ENCODE assay signal across 6 cellular contexts in the genomic region with DNA sequence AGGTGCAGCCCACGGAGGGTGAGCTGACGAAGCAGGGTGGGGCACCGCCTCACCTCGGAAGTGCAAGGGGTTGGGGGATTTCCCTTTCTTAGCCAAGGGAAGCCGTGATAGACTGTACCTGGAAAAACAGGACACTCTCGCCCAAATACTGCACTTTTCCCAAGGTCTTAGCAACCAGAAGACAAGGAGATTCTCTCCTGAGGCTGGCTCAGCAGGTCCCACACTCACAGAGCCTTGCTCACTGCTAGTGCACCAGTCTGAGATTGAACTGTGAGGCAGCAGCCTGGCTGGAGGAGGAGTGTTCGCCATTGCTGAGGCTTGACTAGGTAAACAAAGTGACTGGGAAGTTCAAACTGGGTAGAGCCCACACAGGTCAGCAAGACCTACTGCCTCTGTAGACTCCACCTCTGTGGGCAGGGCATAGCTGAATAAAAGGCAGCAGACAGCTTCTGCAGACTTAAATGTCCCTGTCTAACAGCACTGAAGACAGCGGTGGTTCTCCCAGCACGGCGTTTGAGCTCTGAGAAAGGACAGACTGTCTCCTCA.
"Had no signal": no experiment of that assay in that cellular context is flagged by ENCODE, and none has a peak within 500 bp of the region (broad histone marks: within the 10 kb centered on the region; RNA-seq: fewer than 3 reads in every experiment).

No MANE protein-coding gene starts in this region.

- H3K4me2 ChIP-seq: GM23338 had no signal

- DNase-seq: H9, HCEC 1CT had no signal

- FAIRE-seq: H1, H54, HTR-8/SVneo had no signal

- H2AFZ ChIP-seq: GM23338 had no signal

- ATAC-seq: GM23338 had no signal

- H3K4me3 ChIP-seq: GM23338 had no signal
